In genomic region chr21:37074546-37074945, GRCh38 we compare ENCODE assay signal across 8 cellular contexts. TPM values are rescaled to one million over a fixed set of nuclear protein-coding genes. Genes with fewer than 3 reads are reported as not detected.
DNase-seq lines count a peak whose midpoint lies in the region; ATAC-seq and TF ChIP-seq lines count a peak whose summit lies in the region.

No MANE protein-coding gene starts in this region.

- H3K27me3 Mint-ChIP-seq in IgD-negative memory B cell (no peaks in the 10 kb centered on the region), natural killer cell (ENCODE audit: low read depth in 2 of 2) (no peaks in the 10 kb centered on the region)

- intact Hi-C loops in natural killer cell (cut with micrococcal nuclease): loop anchor here (5.0 to 10.0 kb wide), 3 partner anchors 87 to 488 kb away; no protein-coding TSS in a partner anchor
- intact Hi-C loops in head of caudate nucleus (cut with DNase I): loop anchor here (5.0 to 10.0 kb wide), 2 partner anchors 293 to 490 kb away; partner anchors contain the start of gene DYRK1A

- peaks cover 0 to 51% (median 18%) of the 10 kb centered on the region in 11 experiments; a peak in 14 of 22 replicates for H4K20me1 ChIP-seq in BLaER1 treated with 17β-estradiol and CSF1 and Interleukin-3, amounts not matched to agents 10 nM and 100 nM

- H3K27ac ChIP-seq in BLaER1 treated with 17β-estradiol and CSF1 and Interleukin-3, amounts not matched to agents 10 nM and 100 nM: peak overlapping the region in 10 of 11 experiments; percentile 90 to 98 (median 96); a peak in 18 of 22 replicates

- H3K9me3 Mint-ChIP-seq in IgD-negative memory B cell (peaks cover 2 to 4% (median 2%) of the 10 kb centered on the region in 3 donors), natural killer cell (no peaks in the 10 kb centered on the region)

- H3K4me3 ChIP-seq in BLaER1 treated with 17β-estradiol and CSF1 and Interleukin-3, amounts not matched to agents 10 nM and 100 nM: peak overlapping the region; percentile 74 to 96 (median 87)
- H3K4me3 ChIP-seq in cardiac fibroblast (replicated peaks in 1 of 2; ENCODE audit: low read depth in 2 of 2, low read length in 2 of 2): peak overlapping the region; percentile 97 to 98

- H3K27ac Mint-ChIP-seq in IgD-negative memory B cell (peak overlapping the region; percentile 89 to 99 (median 97)), natural killer cell (peak overlapping the region; percentile 93 to 98)

- ATAC-seq in natural killer cell: no peak

- DNase-seq in cardiac fibroblast (ENCODE audit: low read depth in 2 of 2) (no peak), natural killer cell (no peak), KG1 (lab: John Stamatoyannopoulos, UW) (no peak), head of caudate nucleus (no peak), NCI-H1092 (lab: John Stamatoyannopoulos, UW) (no peak), NCI-H1694 (lab: John Stamatoyannopoulos, UW) (no peak)

- H3K9ac ChIP-seq in BLaER1 treated with 17β-estradiol and CSF1 and Interleukin-3, amounts not matched to agents 10 nM and 100 nM: peak overlapping the region; percentile 92 to 97 (median 95)

- H3K36me3 Mint-ChIP-seq in IgD-negative memory B cell (peaks cover 2% of the 10 kb centered on the region), natural killer cell (no peaks in the 10 kb centered on the region)

- peak overlapping the region; percentile 84 to 98 (median 95) for H3K4me2 ChIP-seq in BLaER1 treated with 17β-estradiol and CSF1 and Interleukin-3, amounts not matched to agents 10 nM and 100 nM

- peaks cover 0 to 34% (median 26%) of the 10 kb centered on the region in 11 experiments; a peak in 14 of 22 replicates for H3K9me3 ChIP-seq in BLaER1 treated with 17β-estradiol and CSF1 and Interleukin-3, amounts not matched to agents 10 nM and 100 nM (replicated peaks in 1 of 11)

- H3K36me3 ChIP-seq in BLaER1 treated with 17β-estradiol and CSF1 and Interleukin-3, amounts not matched to agents 10 nM and 100 nM: peaks cover 0 to 6% (median 1%) of the 10 kb centered on the region in 11 experiments; a peak in 6 of 22 replicates

- H3K4me3 Mint-ChIP-seq in IgD-negative memory B cell (peak overlapping the region; percentile 82 to 98 (median 94)), natural killer cell (peak overlapping the region; percentile 97)

- H3K4me1 ChIP-seq in BLaER1 treated with 17β-estradiol and CSF1 and Interleukin-3, amounts not matched to agents 10 nM and 100 nM: peaks cover 30 to 42% (median 37%) of the 10 kb centered on the region in 10 experiments

- peaks cover 19 to 47% (median 39%) of the 10 kb centered on the region in 3 donors for H3K4me1 Mint-ChIP-seq in IgD-negative memory B cell
- peaks cover 29 to 43% of the 10 kb centered on the region in 2 donors for H3K4me1 Mint-ChIP-seq in natural killer cell

- TF ChIP-seq CTCF in cardiac fibroblast (IDR thresholded peaks at IDR 0.05; ENCODE audit: low read depth, low read length) (no peak), natural killer cell (IDR thresholded peaks at IDR 0.05) (no peak)

- H3K27me3 ChIP-seq in BLaER1 treated with 17β-estradiol and CSF1 and Interleukin-3, amounts not matched to agents 10 nM and 100 nM: no peaks in the 10 kb centered on the region

RNA-seq across cellular contexts. Expression of gene TTC3, which starts 1.5 kb away (rescaled TPM):
- 82.7 TPM for polyA plus RNA-seq in IgD-negative memory B cell
- total RNA-seq in natural killer cell: 10 to 100 TPM; 83.1 to 97.4 (median 88.3) TPM

RNA-seq across cellular contexts. Expression of gene PIGP, which starts 1.7 kb away (rescaled TPM):
- 29.8 TPM for polyA plus RNA-seq in IgD-negative memory B cell
- total RNA-seq in natural killer cell: 10 to 100 TPM in 1 of 3 donors, 1 to 10 TPM in 2; 6.5 to 10.4 (median 8.5) TPM
